Comparison of ENCODE assay signal across 17 cellular contexts in genomic region chr2:48560546-48561209, GRCh38. TPM values are rescaled to one million over a fixed set of nuclear protein-coding genes. Genes with fewer than 3 reads are reported as not detected.
A peak's percentile ranks its signal among the peaks of the same experiment; 100 is the strongest.
DNase-seq lines count a peak whose midpoint lies in the region; ATAC-seq lines count a peak whose summit lies in the region.
"Had no signal": no experiment of that assay in that cellular context is flagged by ENCODE, and none has a peak within 500 bp of the region (broad histone marks: within the 10 kb centered on the region; RNA-seq: fewer than 3 reads in every experiment).

No MANE protein-coding gene starts in this region.

- no peak overlapping the region for H3K4me3 ChIP-seq in BLaER1
- no peak overlapping the region for H3K4me3 ChIP-seq in SJCRH30
- H3K4me3 ChIP-seq: Peyer's patch, prostate gland, thoracic aorta had no signal

- no peaks in the 10 kb centered on the region for H3K36me3 Mint-ChIP-seq in T-helper 17 cell (ENCODE audit: low read depth)

- H3K4me3 Mint-ChIP-seq in T-helper 17 cell: no peak overlapping the region

- H3K4me2 ChIP-seq in BLaER1: peak overlapping the region; percentile 77
- H3K4me2 ChIP-seq: KMS-11 had no signal

- H3K36me3 ChIP-seq in BLaER1 (no peaks in the 10 kb centered on the region), SJCRH30 (no peaks in the 10 kb centered on the region)
- H3K36me3 ChIP-seq: Peyer's patch, prostate gland, thoracic aorta, WERI-Rb-1 had no signal

- ATAC-seq in T-helper 17 cell: no peak
- ATAC-seq in left cardiac atrium: no peak
- no peak for ATAC-seq in HG02610 (IDR thresholded peaks at IDR 0.05; ENCODE audit: unreplicated experiment)

- peak overlapping the region; percentile 64 for H3K9ac ChIP-seq in BLaER1
- H3K9ac ChIP-seq: KMS-11 had no signal

- peak; percentile 60 to 72 for DNase-seq in SJCRH30
- peak in 32 of 51 donors; percentile 8 to 70 (median 30) for DNase-seq in hypothalamus (lab: John Stamatoyannopoulos, UW)
- peak; percentile 19 for DNase-seq in occipital lobe (lab: John Stamatoyannopoulos, UW)
- no peak for DNase-seq in NCI-H2196 treated with DMSO at 0.1 percent for 48 hours (lab: John Stamatoyannopoulos, UW; ENCODE audit: unreplicated experiment)
- DNase-seq in T-helper 17 cell: no peak
- no peak for DNase-seq in left cardiac atrium
- DNase-seq: activated effector memory CD4-positive, alpha-beta T cell treated with Interleukin-2 at 50 U/mL for 16 hours; NCI-H1694 treated with DMSO at 0.1 percent for 48 hours; NCI-H526 treated with DMSO at 0.1 percent for 48 hours; Peyer's patch; WERI-Rb-1 had no signal

- no peaks in the 10 kb centered on the region for H3K9me3 ChIP-seq in BLaER1
- H3K9me3 ChIP-seq in SJCRH30 (replicated peaks): no peaks in the 10 kb centered on the region
- no peaks in the 10 kb centered on the region for H3K9me3 ChIP-seq in T-helper 17 cell (ENCODE audit: control insufficient read depth, low read length, poor library complexity, severe bottlenecking)
- H3K9me3 ChIP-seq: Peyer's patch, prostate gland, thoracic aorta had no signal

- H3K4me1 ChIP-seq in BLaER1: peaks cover 22% of the 10 kb centered on the region
- peaks cover 15% of the 10 kb centered on the region for H3K4me1 ChIP-seq in SJCRH30
- H3K4me1 ChIP-seq: Peyer's patch, prostate gland had no signal

- H3K4me1 Mint-ChIP-seq in T-helper 17 cell: peaks cover 2% of the 10 kb centered on the region

- H3K27me3 Mint-ChIP-seq in T-helper 17 cell: no peaks in the 10 kb centered on the region

- no peaks in the 10 kb centered on the region for H3K27me3 ChIP-seq in BLaER1
- no peaks in the 10 kb centered on the region for H3K27me3 ChIP-seq in SJCRH30
- H3K27me3 ChIP-seq: Peyer's patch had no signal

- no peaks in the 10 kb centered on the region for H4K20me1 ChIP-seq in BLaER1

- intact Hi-C loops in left cardiac atrium (cut with DNase I): no loop called here

- peak overlapping the region; percentile 80 for H3K27ac ChIP-seq in BLaER1
- peak overlapping the region; percentile 24; the same call in 1 of the 2 replicates for H3K27ac ChIP-seq in SJCRH30
- H3K27ac ChIP-seq: KMS-11, Peyer's patch, prostate gland, thoracic aorta, WERI-Rb-1 had no signal

- H3K27ac Mint-ChIP-seq in T-helper 17 cell: no peak overlapping the region

RNA-seq across cellular contexts. Expression of gene STON1, which starts 30.7 kb away (rescaled TPM):
- 12.5 and 13.7 TPM in 2 replicates for total RNA-seq in SJCRH30 (2014; rRNA removed; shearing (Covaris generic))
- total RNA-seq in occipital lobe: 9.4 TPM
- total RNA-seq in T-helper 17 cell: 10 to 100 TPM in 1 of 2 donors, 1 to 10 TPM in 1; 4.5 to 10.9 TPM
- 10 to 100 TPM; 16.7 to 19.1 TPM for total RNA-seq in left cardiac atrium

RNA-seq across cellular contexts. Expression of gene GTF2A1L, which starts 57.0 kb away (rescaled TPM):
- total RNA-seq in SJCRH30 (2014; rRNA removed; shearing (Covaris generic)): 0.40 TPM in 1 of 2 replicates, not detected in the other
- total RNA-seq in occipital lobe (6.9 TPM), T-helper 17 cell (not detected), left cardiac atrium (not detected)
- total RNA-seq: activated CD8-positive, alpha-beta memory T cell treated with anti-CD3 and anti-CD28 coated beads for 36 hours had no signal

Comparison
In these comparisons a context has a peak if more than half of its experiments do, and no peak if none do; other contexts are left out.
1. DNase-seq: peak in SJCRH30 (2 of 2), hypothalamus (32 of 51) and occipital lobe (single experiment); none in NCI-H2196 treated with DMSO at 0.1 percent for 48 hours (single experiment), T-helper 17 cell (0 of 3) and left cardiac atrium (single experiment).